Comparison of ENCODE assay signal across 27 cellular contexts in the genomic region with DNA sequence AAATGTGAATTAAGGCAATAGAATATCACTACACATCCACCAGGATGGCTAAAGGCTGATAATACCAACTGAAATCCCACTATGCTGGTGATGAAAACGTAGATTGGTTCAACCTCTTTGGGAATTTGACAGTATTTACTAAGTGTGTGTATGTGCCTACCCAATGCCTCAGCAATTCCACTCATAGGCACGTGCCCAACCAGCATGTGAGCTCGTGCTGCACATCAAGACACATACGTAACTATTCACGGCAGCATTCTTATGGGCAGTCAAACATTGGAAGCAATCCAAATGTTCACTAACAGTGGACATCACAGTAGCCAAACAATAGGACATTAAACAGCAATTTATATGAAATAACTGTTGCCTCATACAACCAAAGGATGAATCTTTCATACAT.
"Had no signal": no experiment of that assay in that cellular context is flagged by ENCODE, and none has a peak within 500 bp of the region (broad histone marks: within the 10 kb centered on the region; RNA-seq: fewer than 3 reads in every experiment).

No MANE protein-coding gene starts in this region.

- H3K9me3 ChIP-seq: adrenal gland, body of pancreas, gastroesophageal sphincter, ovary, stomach, tibial artery had no signal

- ATAC-seq: body of pancreas; gastroesophageal sphincter; naive thymus-derived CD4-positive, alpha-beta T cell; stimulated activated naive B cell treated with anti-CD40 and anti-IgM and Interleukin-4, amounts not matched to agents 10 μg/mL and 1 μg/mL and 100 μg/mL, for 72 hours had no signal

- H3K4me3 ChIP-seq: adrenal gland, body of pancreas, gastroesophageal sphincter, ovary, smooth muscle cell, stomach, tibial artery had no signal

- H3K36me3 ChIP-seq: adrenal gland, gastroesophageal sphincter, ovary, stomach, tibial artery had no signal

- H3K27me3 ChIP-seq: adrenal gland, body of pancreas, gastroesophageal sphincter, ovary, stomach had no signal

- H3K4me2 ChIP-seq: smooth muscle cell had no signal

- DNase-seq: activated CD4-positive, alpha-beta memory T cell treated with anti-CD3 and anti-CD28 coated beads for 36 hours; activated CD4-positive, alpha-beta T cell treated with anti-CD3 and anti-CD28 coated beads for 48 hours; activated CD8-positive, alpha-beta memory T cell treated with anti-CD3 and anti-CD28 coated beads, Interleukin-2, amount 50 U/mL, for 4 hours; activated effector memory CD4-positive, alpha-beta T cell treated with anti-CD3 and anti-CD28 coated beads, Interleukin-2, amount 50 U/mL, for 16 hours; activated naive CD4-positive, alpha-beta T cell treated with anti-CD3 and anti-CD28 coated beads for 36 hours; activated naive CD8-positive, alpha-beta T cell treated with anti-CD3 and anti-CD28 coated beads for 36 hours; activated T-cell treated with anti-CD3 and anti-CD28 coated beads, Interleukin-2, amount 50 U/mL, for 1 hour; adrenal gland; aorta; body of pancreas; effector CD8-positive, alpha-beta T cell; hippocampal formation; kidney; left colon; midbrain; naive thymus-derived CD4-positive, alpha-beta T cell; ovary; stimulated activated CD4-positive, alpha-beta T cell treated with anti-CD3 and anti-CD28 coated beads, Interleukin-1b, Interleukin-23, amount 100 ng/mL, for 48 hours; stimulated activated CD4-positive, alpha-beta T cell treated with anti-CD3 and anti-CD28 coated beads, Interleukin-4, amount 100 ng/mL, for 4 hours; stimulated activated CD8-positive, alpha-beta memory T cell treated with anti-CD3 and anti-CD28 coated beads, Interleukin-4, amount 100 ng/mL, for 48 hours; stimulated activated naive B cell treated with anti-CD40 and anti-IgM and Interleukin-4, amounts not matched to agents 10 μg/mL and 1 μg/mL and 100 μg/mL, for 72 hours; stomach; T-helper 9 cell; tibial artery had no signal

- H3K4me1 ChIP-seq: adrenal gland, body of pancreas, gastroesophageal sphincter, tibial artery had no signal

- H3K27ac ChIP-seq: adrenal gland, body of pancreas, gastroesophageal sphincter, ovary, stomach, tibial artery, VCaP had no signal
